ENCODE assay signal across 8 cellular contexts in genomic region chr2:231785822-231786176, GRCh38. TPM values are rescaled to one million over a fixed set of nuclear protein-coding genes. Genes with fewer than 3 reads are reported as not detected.
DNase-seq lines count a peak whose midpoint lies in the region; ATAC-seq and TF ChIP-seq lines count a peak whose summit lies in the region.

No MANE protein-coding gene starts in this region.

- no peak overlapping the region for H2BK12ac ChIP-seq in neuronal stem cell (ENCODE audit: low read length)

- ATAC-seq in omental fat pad (ENCODE audit: low FRiP score), result no peak

- H3K4me1 ChIP-seq in ES-I3 (ENCODE audit: insufficient read depth, low read length) (peaks cover 3% of the 10 kb centered on the region; the same call in 1 of the 2 replicates), KMS-11 (ENCODE audit: low read depth, poor library complexity, severe bottlenecking) (peaks cover 25% of the 10 kb centered on the region), duodenal mucosa (ENCODE audit: control insufficient read depth in 1 of 2, insufficient read depth in 2 of 2, low read length in 2 of 2) (peaks cover 31 to 38% of the 10 kb centered on the region in 2 donors), neuronal stem cell (ENCODE audit: control insufficient read depth in 2 of 2, insufficient read depth in 1 of 2, low read depth in 1 of 2, low read length in 2 of 2) (peaks cover 3 to 16% of the 10 kb centered on the region in 2 donors)

- no peak overlapping the region for H4K8ac ChIP-seq in neuronal stem cell (ENCODE audit: low read depth, low read length)

- H3K4me2 ChIP-seq in KMS-11 (peak overlapping the region; percentile 72), neuronal stem cell (ENCODE audit: insufficient read depth, low read length, poor library complexity, severe bottlenecking) (peak overlapping the region; percentile 74)

- no peaks in the 10 kb centered on the region for H3K27me3 ChIP-seq in KMS-11 (ENCODE audit: insufficient read depth, low read depth)
- no peaks in the 10 kb centered on the region for H3K27me3 ChIP-seq in duodenal mucosa (ENCODE audit: control insufficient read depth in 1 of 2, insufficient read depth in 2 of 2, low read length in 2 of 2)
- H3K27me3 ChIP-seq in neuronal stem cell (ENCODE audit: control insufficient read depth in 3 of 3, insufficient read depth in 3 of 3, low read depth in 1 of 3, low read length in 3 of 3), result no peaks in the 10 kb centered on the region

- no peak overlapping the region for H2BK5ac ChIP-seq in neuronal stem cell (ENCODE audit: low read length)

- TF ChIP-seq CTCF in KMS-11 (conservative IDR thresholded peaks at IDR 0.05; ENCODE audit: low read depth, low read length) (no peak), omental fat pad (IDR thresholded peaks at IDR 0.05) (no peak)

- H3K79me1 ChIP-seq in neuronal stem cell (ENCODE audit: low read depth, low read length), result peaks cover 2% of the 10 kb centered on the region

- H3K9me3 ChIP-seq in ES-I3 (ENCODE audit: control insufficient read depth, insufficient read depth, low read length) (no peaks in the 10 kb centered on the region), duodenal mucosa (ENCODE audit: control insufficient read depth in 1 of 2, low read length in 2 of 2) (no peaks in the 10 kb centered on the region), neuronal stem cell (replicated peaks in 1 of 2; ENCODE audit: control insufficient read depth in 2 of 2, insufficient read depth in 1 of 2, low read depth in 1 of 2, low read length in 2 of 2) (no peaks in the 10 kb centered on the region)

- H3K36me3 ChIP-seq in ES-I3 (ENCODE audit: insufficient read depth, low read length) (peaks cover 8% of the 10 kb centered on the region; the same call in 1 of the 2 replicates), KMS-11 (ENCODE audit: insufficient read depth) (0 out of 2 replicates have a peak, but pooled peaks cover 6% of the 10 kb centered on the region), duodenal mucosa (ENCODE audit: control insufficient read depth in 1 of 2, insufficient read depth in 2 of 2, low read length in 2 of 2) (peaks cover 9 to 18% of the 10 kb centered on the region in 2 donors), neuronal stem cell (replicated peaks in 1 of 2; ENCODE audit: control insufficient read depth in 2 of 2, insufficient read depth in 2 of 2, low read length in 2 of 2) (peaks cover 8 to 24% of the 10 kb centered on the region in 2 donors)

- H2BK120ac ChIP-seq in neuronal stem cell (ENCODE audit: low read depth, low read length), result no peak overlapping the region

- no CpG with 5 or more reads among the region's 6 CpGs for WGBS in neuronal stem cell (ENCODE audit: extremely low coverage in 2 of 2, insufficient read length in 2 of 2, insufficient replicate concordance in 1 of 2), 2 donors

- no peaks in the 10 kb centered on the region; the same call in 1 of the 2 replicates for H4K20me1 ChIP-seq in KMS-11 (ENCODE audit: insufficient read depth)

- no peak overlapping the region for H3K27ac ChIP-seq in KMS-11
- no peak overlapping the region for H3K27ac ChIP-seq in duodenal mucosa (ENCODE audit: low read depth, low read length)
- peak overlapping the region; percentile 89 for H3K27ac ChIP-seq in neuronal stem cell (replicated peaks; ENCODE audit: low read length)

- H3K9ac ChIP-seq in ES-I3 (ENCODE audit: low read depth, low read length) (peak overlapping the region; percentile 68), KMS-11 (peak overlapping the region; percentile 49; the same call in 1 of the 2 replicates), duodenal mucosa (ENCODE audit: low read depth in 1 of 2, low read length in 2 of 2) (peak overlapping the region; percentile 62 to 76), neuronal stem cell (ENCODE audit: low read depth, low read length, poor library complexity) (peak overlapping the region; percentile 78)

- no peak overlapping the region for H2AK5ac ChIP-seq in neuronal stem cell (ENCODE audit: low read depth, low read length)

- no peak overlapping the region for H3K4ac ChIP-seq in neuronal stem cell (ENCODE audit: low read length)

- H3K79me2 ChIP-seq in KMS-11 (ENCODE audit: insufficient read depth, low read depth), result peaks cover 32% of the 10 kb centered on the region

- H2AFZ ChIP-seq in KMS-11 (ENCODE audit: low read depth) (peak overlapping the region; percentile 76), neuronal stem cell (ENCODE audit: low read length) (peak overlapping the region; percentile 92)

- peak overlapping the region; percentile 6 for H3K18ac ChIP-seq in neuronal stem cell (ENCODE audit: low read length)

- H4K91ac ChIP-seq in neuronal stem cell (ENCODE audit: low read depth, low read length, poor library complexity), result no peak overlapping the region

- DNase-seq in neuronal stem cell (ENCODE audit: low spot score) (no peak), NCI-H2029 (lab: John Stamatoyannopoulos, UW) (no peak), omental fat pad (ENCODE audit: low spot score) (no peak)
- DNase-seq in stimulated activated CD8-positive, alpha-beta memory T cell treated with anti-CD3 and anti-CD28 coated beads, Interleukin-4, amount 100 ng/mL, for 48 hours, result no peak
- DNase-seq in stimulated activated CD4-positive, alpha-beta T cell treated with anti-CD3 and anti-CD28 coated beads, Interleukin-4, amount 100 ng/mL, for 4 hours, result no peak

- H2BK15ac ChIP-seq in neuronal stem cell (ENCODE audit: low read length), result no peak overlapping the region

- H3K14ac ChIP-seq in neuronal stem cell (ENCODE audit: low read length), result no peak overlapping the region

- peak overlapping the region; percentile 92 for H3K23ac ChIP-seq in neuronal stem cell (ENCODE audit: low read depth, low read length, poor library complexity)

- no peak overlapping the region for H3K4me3 ChIP-seq in KMS-11 (IDR thresholded peaks at IDR 0.05; ENCODE audit: insufficient read depth, low read depth, low read length)
- H3K4me3 ChIP-seq in duodenal mucosa (ENCODE audit: low read depth in 1 of 2, low read length in 2 of 2), result peak overlapping the region; percentile 86 to 89
- peak overlapping the region; percentile 77 to 83 for H3K4me3 ChIP-seq in neuronal stem cell (ENCODE audit: low read length in 2 of 2)

RNA-seq across cellular contexts. Expression of gene COPS7B, which starts 0.4 kb away (rescaled TPM):
- 60.5 TPM for polyA plus RNA-seq in neuronal stem cell (2013, experiment 1 of 2)
- 58.3 TPM for polyA plus RNA-seq in neuronal stem cell (2013, experiment 2 of 2)
- 10 to 100 TPM; 13.8 to 36.9 (median 23.2) TPM for total RNA-seq in omental fat pad

RNA-seq across cellular contexts. Expression of gene PDE6D, which starts 4.7 kb away (rescaled TPM):
- polyA plus RNA-seq in neuronal stem cell (2013, experiment 1 of 2), result 47.8 TPM
- polyA plus RNA-seq in neuronal stem cell (2013, experiment 2 of 2), result 48.4 TPM
- 10 to 100 TPM; 13.8 to 38.8 (median 17.9) TPM for total RNA-seq in omental fat pad
